Comparison of ENCODE assay signal across 6 cellular contexts in genomic region chr18:59853988-59854387, GRCh38. TPM values are rescaled to one million over a fixed set of nuclear protein-coding genes. Genes with fewer than 3 reads are reported as not detected.
DNase-seq lines count a peak whose midpoint lies in the region; ATAC-seq, FAIRE-seq and TF ChIP-seq lines count a peak whose summit lies in the region.
"Not testable (repeated sequence)": the region's sequence is repeated elsewhere in the genome, so short reads cannot be mapped to it uniquely, and the experiment has no call there.

No MANE protein-coding gene starts in this region.

- not testable (repeated sequence) for H3F3A ChIP-seq in GM23338 (replicated peaks; ENCODE audit: low read depth)

- not testable (repeated sequence) for H3K4me2 ChIP-seq in GM23338; H1 (ENCODE audit: insufficient read depth in 1 of 2, low read depth in 2 of 2, low read length in 2 of 2)
- H3K4me2 ChIP-seq in OCI-LY7 (ENCODE audit: low read length), result 0 out of 2 replicates have a peak overlapping the region, but pooled peaks have one; percentile 20

- H3K36me3 Mint-ChIP-seq in GM23338 (ENCODE audit: low read depth); stimulated activated memory B cell treated with anti-CD40 and anti-IgM and Interleukin-4, amounts not matched to agents 10 μg/mL and 1 μg/mL and 100 μg/mL, for 72 hours: not testable (repeated sequence)

- not testable (repeated sequence) for TF ChIP-seq POLR2A in H1 (IDR thresholded peaks at IDR 0.05; ENCODE audit: control extremely low read depth in 1 of 2, low read depth in 2 of 2, low read length in 2 of 2)

- not testable (repeated sequence) for H3K36me3 ChIP-seq in GM23338 (ENCODE audit: insufficient read depth); HEK293 (ENCODE audit: control insufficient read depth in 2 of 2, insufficient read depth in 1 of 2, low read length in 2 of 2); OCI-LY7 (ENCODE audit: insufficient read depth, low read length); H1 (ENCODE audit: control insufficient read depth in 2 of 4, insufficient read depth in 4 of 4, low read length in 3 of 4); lower lobe of right lung

- BruUV-seq in OCI-LY7 (replicated peaks; lab: Mats Ljungman, UMichigan), result not testable (repeated sequence)

- H2BK120ac ChIP-seq in H1 (replicated peaks; ENCODE audit: low read depth, low read length), result peak overlapping the region; percentile 61

- H3K4me3 ChIP-seq in GM23338; HEK293 (ENCODE audit: low read depth, low read length); OCI-LY7 (ENCODE audit: low read depth, low read length, poor library complexity, severe bottlenecking); H1 (ENCODE audit: extremely low read depth in 1 of 4, insufficient read depth in 2 of 4, low read depth in 3 of 4, low read length in 4 of 4); lower lobe of right lung: not testable (repeated sequence)

- H2AK5ac ChIP-seq in H1 (ENCODE audit: low read depth, low read length), result not testable (repeated sequence)

- CTCF ChIA-PET in HEK293 (lab: Yijun Ruan, JAX) (interaction anchor here (1.1 kb wide), 1 partner anchor 14 kb away, joined by 3 read pairs; no protein-coding TSS in a partner anchor), H1 (lab: Charles Lee; ENCODE audit: partially characterized antibody) (interaction anchor here (0.6 to 1.8 kb wide), 3 partner anchors 10 to 37 kb away, joined by 3 to 7 read pairs (median 3); no protein-coding TSS in a partner anchor)
- CTCF ChIA-PET in OCI-LY7 (lab: Charles Lee; ENCODE audit: unreplicated experiment), result not testable (repeated sequence)

- not testable (repeated sequence) for TF ChIP-seq CTCF in GM23338 (conservative IDR thresholded peaks at IDR 0.05; ENCODE audit: low read depth in 2 of 2); HEK293 (tag by site-specific recombination; IDR thresholded peaks at IDR 0.05); OCI-LY7 (conservative IDR thresholded peaks at IDR 0.05; ENCODE audit: low read length); H1 (IDR thresholded peaks at IDR 0.05; ENCODE audit: control extremely low read depth in 1 of 3, insufficient read depth in 1 of 3, low read depth in 1 of 3, low read length in 3 of 3); lower lobe of right lung (IDR thresholded peaks at IDR 0.05)

- H3K23me2 ChIP-seq in H1 (ENCODE audit: low read depth, low read length), result not testable (repeated sequence)

- not testable (repeated sequence) for H3K27me3 ChIP-seq in GM23338 (ENCODE audit: insufficient read depth); H1 (replicated peaks in 1 of 4; ENCODE audit: control insufficient read depth in 3 of 4, extremely low read depth in 1 of 4, insufficient read depth in 3 of 4, low read length in 3 of 4); lower lobe of right lung (ENCODE audit: low read depth)

- not testable (repeated sequence) for ATAC-seq in GM23338; stimulated activated memory B cell treated with anti-CD40 and anti-IgM and Interleukin-4, amounts not matched to agents 10 μg/mL and 1 μg/mL and 100 μg/mL, for 72 hours
- peak; percentile 59 to 85 for ATAC-seq in lower lobe of right lung

- H3K18ac ChIP-seq in H1 (ENCODE audit: extremely low read depth, low read length), result 0 out of 2 replicates have a peak overlapping the region, but pooled peaks have one; percentile 48

- H3K9me3 Mint-ChIP-seq in GM23338; stimulated activated memory B cell treated with anti-CD40 and anti-IgM and Interleukin-4, amounts not matched to agents 10 μg/mL and 1 μg/mL and 100 μg/mL, for 72 hours: not testable (repeated sequence)

- not testable (repeated sequence) for H2BK5ac ChIP-seq in H1 (ENCODE audit: low read depth, low read length)

- H3K4me1 ChIP-seq in GM23338 (ENCODE audit: insufficient read depth); HEK293 (ENCODE audit: control insufficient read depth, insufficient read depth, low read length); H1 (replicated peaks in 1 of 4; ENCODE audit: control insufficient read depth in 3 of 4, insufficient read depth in 4 of 4, low read length in 3 of 4); lower lobe of right lung: not testable (repeated sequence)
- peaks cover 67% of the 10 kb centered on the region for H3K4me1 ChIP-seq in OCI-LY7 (ENCODE audit: insufficient read depth, low read length, poor library complexity, severe bottlenecking)

- TF ChIP-seq RAD21 in H1 (IDR thresholded peaks at IDR 0.05 in 1 of 2, conservative IDR thresholded peaks at IDR 0.05 in 1 of 2; ENCODE audit: low read depth in 2 of 2, low read length in 2 of 2), result not testable (repeated sequence)

- H4K5ac ChIP-seq in H1 (ENCODE audit: insufficient read length, low read depth, low read length), result not testable (repeated sequence)

- H3K4ac ChIP-seq in H1 (replicated peaks; ENCODE audit: insufficient read length, low read depth, low read length), result not testable (repeated sequence)

- DNase-seq in GM23338 (ENCODE audit: low spot score); OCI-LY7 (ENCODE audit: low spot score); H1 (ENCODE audit: low read depth in 1 of 2, low spot score in 2 of 2); lower lobe of right lung: not testable (repeated sequence)

- not testable (repeated sequence) for H4K91ac ChIP-seq in H1 (replicated peaks; ENCODE audit: insufficient read length, low read length)

- intact Hi-C loops in OCI-LY7 (cut with micrococcal nuclease; ENCODE audit: unreplicated experiment), result loop anchor here (10.0 kb wide), 1 partner anchor 391 kb away; no protein-coding TSS in a partner anchor
- intact Hi-C loops in lower lobe of right lung (cut with DNase I), result not testable (repeated sequence)

- not testable (repeated sequence) for H3K79me2 ChIP-seq in GM23338 (replicated peaks; ENCODE audit: insufficient read depth); OCI-LY7 (ENCODE audit: insufficient read depth, low read depth, low read length); H1 (ENCODE audit: control insufficient read depth in 1 of 2, insufficient read depth in 2 of 2, low read length in 2 of 2)

- H3K4me3 Mint-ChIP-seq in GM23338; stimulated activated memory B cell treated with anti-CD40 and anti-IgM and Interleukin-4, amounts not matched to agents 10 μg/mL and 1 μg/mL and 100 μg/mL, for 72 hours: not testable (repeated sequence)

- H3K27me3 Mint-ChIP-seq in GM23338 (ENCODE audit: insufficient read depth, low read depth, poor library complexity); stimulated activated memory B cell treated with anti-CD40 and anti-IgM and Interleukin-4, amounts not matched to agents 10 μg/mL and 1 μg/mL and 100 μg/mL, for 72 hours: not testable (repeated sequence)

- H2BK12ac ChIP-seq in H1 (ENCODE audit: low read depth, low read length), result not testable (repeated sequence)

- not testable (repeated sequence) for TF ChIP-seq EP300 in H1 (IDR thresholded peaks at IDR 0.05; ENCODE audit: borderline replicate concordance in 1 of 2, low read depth in 2 of 2, low read length in 2 of 2)

- H3K4me1 Mint-ChIP-seq in GM23338, result not testable (repeated sequence)
- H3K4me1 Mint-ChIP-seq in stimulated activated memory B cell treated with anti-CD40 and anti-IgM and Interleukin-4, amounts not matched to agents 10 μg/mL and 1 μg/mL and 100 μg/mL, for 72 hours, result peaks cover 28% of the 10 kb centered on the region

- H3K79me1 ChIP-seq in H1 (ENCODE audit: low read depth, low read length), result not testable (repeated sequence)

- H3K9ac ChIP-seq in H1 (replicated peaks in 1 of 4; ENCODE audit: extremely low read depth in 1 of 4, low read depth in 3 of 4, low read length in 3 of 4), result not testable (repeated sequence)

- peak overlapping the region; percentile 38; the same call in 1 of the 2 replicates for H2AFZ ChIP-seq in GM23338
- not testable (repeated sequence) for H2AFZ ChIP-seq in OCI-LY7 (ENCODE audit: low read length); H1 (ENCODE audit: low read length)

- not testable (repeated sequence) for H3K14ac ChIP-seq in H1 (ENCODE audit: insufficient read length)

- H3K23ac ChIP-seq in H1 (ENCODE audit: insufficient read length), result not testable (repeated sequence)

- POLR2A ChIA-PET in HEK293 (lab: Yijun Ruan, JAX) (interaction anchor here (1.7 kb wide), 1 partner anchor 46 kb away, joined by 4 read pairs; no protein-coding TSS in a partner anchor), OCI-LY7 (lab: Charles Lee) (interaction anchor here (0.7 kb wide), 1 partner anchor 1814 kb away, joined by 3 read pairs; no protein-coding TSS in a partner anchor), H1 (lab: Charles Lee; ENCODE audit: partially characterized antibody) (interaction anchor here (1.0 to 1.9 kb wide), 3 partner anchors 11 to 51 kb away, joined by 4 to 13 read pairs (median 5); partner anchors contain the start of gene PMAIP1)

- not testable (repeated sequence) for H4K20me1 ChIP-seq in GM23338 (replicated peaks; ENCODE audit: insufficient read depth); OCI-LY7 (ENCODE audit: insufficient read depth, low read length); H1 (replicated peaks in 1 of 2; ENCODE audit: control insufficient read depth in 1 of 2, insufficient read depth in 2 of 2, low read length in 2 of 2)

- WGBS in H1 (ENCODE audit: extremely low coverage in 1 of 2, insufficient coverage in 1 of 2, insufficient read length in 1 of 2, insufficient replicate concordance in 2 of 2, low coverage in 1 of 2, low lambda C conversion rate in 2 of 2, missing lambda C conversion rate in 1 of 2), 2 experiments, result 90% methylated on average over 3 of the region's 4 CpGs; no CpG with 5 or more reads in 1 of the 2 experiments

- not testable (repeated sequence) for H3K56ac ChIP-seq in H1 (replicated peaks; ENCODE audit: insufficient read length, low read depth, low read length)

- not testable (repeated sequence) for H4K8ac ChIP-seq in H1 (ENCODE audit: extremely low read depth, insufficient read depth, low read length)

- H3K27ac ChIP-seq in GM23338 (ENCODE audit: low read depth); HEK293 (ENCODE audit: extremely low read depth, low read depth, low read length); OCI-LY7 (ENCODE audit: low read depth, low read length, poor library complexity, severe bottlenecking); H1 (ENCODE audit: low read depth, low read length); lower lobe of right lung: not testable (repeated sequence)

- not testable (repeated sequence) for H3K9me3 ChIP-seq in HEK293 (ENCODE audit: control insufficient read depth, insufficient read depth, low read depth, low read length); OCI-LY7 (ENCODE audit: low read length); H1 (ENCODE audit: insufficient read depth in 2 of 2, low read depth in 1 of 2, low read length in 1 of 2); lower lobe of right lung

- not testable (repeated sequence) for H3K9me2 ChIP-seq in GM23338 (ENCODE audit: insufficient read depth); OCI-LY7 (ENCODE audit: insufficient read depth, low read length)

- not testable (repeated sequence) for H3K27ac Mint-ChIP-seq in GM23338
- peak overlapping the region; percentile 21 for H3K27ac Mint-ChIP-seq in stimulated activated memory B cell treated with anti-CD40 and anti-IgM and Interleukin-4, amounts not matched to agents 10 μg/mL and 1 μg/mL and 100 μg/mL, for 72 hours

- not testable (repeated sequence) for FAIRE-seq in H1 (lab: Jason Lieb, UNC)

- H2BK15ac ChIP-seq in H1 (ENCODE audit: low read length), result not testable (repeated sequence)

- not testable (repeated sequence) for H2BK20ac ChIP-seq in H1 (ENCODE audit: low read length)

RNA-seq across cellular contexts. Expression of gene PMAIP1, which starts 45.8 kb away (rescaled TPM):
- total RNA-seq in GM23338 (2014; rRNA removed; shearing (Covaris generic)), result 151 and 156 TPM in 2 replicates
- 274 and 296 TPM in 2 replicates for polyA plus RNA-seq in GM23338 (2016; fragmentation: Nextera tagmentation; extraction: Ambion mirVana)
- total RNA-seq in OCI-LY7 (2014; rRNA removed; shearing (Covaris generic)), result 22.9 and 25.4 TPM in 2 replicates
- 21.1 and 23.3 TPM in 2 replicates for total RNA-seq in OCI-LY7 (2022)
- 75.1 and 84.1 TPM in 2 replicates for total RNA-seq in H1 (2021; fragmentation: NEBNext Ultra II Directional; extraction: Animal tissue kit (Norgen Biotek cat#: 25700))
- 51.7 and 51.9 TPM in 2 replicates for polyA plus RNA-seq in H1 (2011; rRNA removed)
- polyA plus RNA-seq in H1 (2011; cell fraction: cytosol; rRNA removed), result 72.2 TPM
- 34.9 TPM for polyA plus RNA-seq in H1 (2011; cell fraction: nucleus; rRNA removed)
- 36.3 to 78.2 TPM (median 46.2 TPM) in 4 replicates for polyA plus RNA-seq in H1 (2012, experiment 1 of 2)
- 9.9 TPM for polyA plus RNA-seq in H1 (2012, experiment 2 of 2)
- 67.2 TPM for polyA plus RNA-seq in H1 (2013, experiment 1 of 2)
- 64.9 TPM for polyA plus RNA-seq in H1 (2013, experiment 2 of 2)
- 24.8 TPM in 2 replicates for polyA minus RNA-seq in H1 (2011; rRNA and poly(A)+ RNA removed)
- polyA minus RNA-seq in H1 (2011; cell fraction: cytosol; rRNA and poly(A)+ RNA removed), result 61.7 TPM
- polyA minus RNA-seq in H1 (2011; cell fraction: nucleus; rRNA and poly(A)+ RNA removed), result 82.8 TPM
- total RNA-seq in lower lobe of right lung, result 1.6 TPM
